ENCODE assay signal across 1 cellular context in the genomic region with DNA sequence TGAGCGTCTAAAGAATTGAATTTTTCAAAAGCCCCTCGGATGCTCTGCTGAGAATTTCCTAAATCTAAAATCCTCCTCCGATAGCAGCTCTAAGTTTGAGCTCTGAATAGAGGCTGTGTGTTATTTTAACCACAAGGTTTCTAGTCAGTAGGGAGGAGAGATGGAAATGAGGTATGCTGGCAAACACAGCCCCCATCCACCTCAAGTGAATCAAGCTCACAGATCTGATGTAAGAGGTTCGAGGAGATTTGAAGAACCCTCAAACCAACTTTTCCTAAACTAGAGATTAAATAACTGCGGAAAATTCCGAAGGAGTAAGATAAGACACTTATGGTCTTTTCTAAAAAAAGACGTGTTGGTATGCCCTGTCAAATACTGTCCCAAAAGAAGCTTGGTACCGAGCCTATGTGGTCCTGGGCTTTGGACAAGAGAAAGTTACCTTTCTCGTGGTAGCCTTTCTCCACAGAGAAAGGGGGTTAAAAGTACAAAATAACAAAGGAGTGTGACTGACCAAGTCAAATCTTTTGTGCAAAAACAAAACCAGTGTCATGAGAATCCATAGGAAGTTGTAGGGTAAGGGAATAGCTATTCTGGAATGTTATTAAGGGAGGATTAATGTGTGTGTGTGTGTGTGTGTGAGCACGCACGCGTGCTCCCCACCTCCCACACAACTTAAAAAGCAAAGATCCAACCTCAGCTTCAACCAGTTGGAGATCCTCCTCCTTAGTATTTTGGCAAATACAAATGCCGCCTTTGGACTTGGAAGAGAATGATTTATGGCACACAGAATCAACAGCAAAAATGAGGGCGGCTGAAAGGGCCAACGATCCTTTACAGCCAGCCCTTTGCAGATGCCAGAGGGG.
TF ChIP-seq lines count a peak whose summit lies in the region.

No MANE protein-coding gene starts in this region.

TF ChIP-seq in H1, 55 proteins besides CTCF, POLR2A, EP300 and RAD21:
- TF ChIP-seq KDM4A (IDR thresholded peaks at IDR 0.05; ENCODE audit: low read depth, low read length, severe bottlenecking) (no peak), RBBP5 (IDR thresholded peaks at IDR 0.05; ENCODE audit: borderline replicate concordance, low read depth, low read length) (no peak), TBP (IDR thresholded peaks at IDR 0.05; ENCODE audit: low read depth, low read length) (no peak), CBX8 (IDR thresholded peaks at IDR 0.05; ENCODE audit: borderline replicate concordance, low read depth, low read length) (no peak), NANOG (IDR thresholded peaks at IDR 0.05; ENCODE audit: insufficient read depth, low read depth, low read length, poor library complexity, severe bottlenecking) (no peak), SIN3A (conservative IDR thresholded peaks at IDR 0.05 in 1 of 2, IDR thresholded peaks at IDR 0.05 in 1 of 2; ENCODE audit: low read depth in 1 of 2, low read length in 2 of 2) (no peak), POLR2AphosphoS5 (IDR thresholded peaks at IDR 0.05; ENCODE audit: low read depth, low read length) (no peak), YY1 (IDR thresholded peaks at IDR 0.05; ENCODE audit: low read depth, low read length) (no peak), BACH1 (IDR thresholded peaks at IDR 0.05; ENCODE audit: low read length) (no peak), TEAD4 (IDR thresholded peaks at IDR 0.05; ENCODE audit: low read depth, low read length) (no peak), ZNF274 (IDR thresholded peaks at IDR 0.05; ENCODE audit: borderline replicate concordance, extremely low read depth, low read length) (no peak), EZH2 (IDR thresholded peaks at IDR 0.05; ENCODE audit: low read depth, low read length, severe bottlenecking) (no peak)
- TF ChIP-seq, protein P1, sequence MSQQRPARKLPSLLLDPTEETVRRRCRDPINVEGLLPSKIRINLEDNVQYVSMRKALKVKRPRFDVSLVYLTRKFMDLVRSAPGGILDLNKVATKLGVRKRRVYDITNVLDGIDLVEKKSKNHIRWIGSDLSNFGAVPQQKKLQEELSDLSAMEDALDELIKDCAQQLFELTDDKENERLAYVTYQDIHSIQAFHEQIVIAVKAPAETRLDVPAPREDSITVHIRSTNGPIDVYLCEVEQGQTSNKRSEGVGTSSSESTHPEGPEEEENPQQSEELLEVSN (IDR thresholded peaks at IDR 0.05) = no peak
- TF ChIP-seq, protein P2, sequence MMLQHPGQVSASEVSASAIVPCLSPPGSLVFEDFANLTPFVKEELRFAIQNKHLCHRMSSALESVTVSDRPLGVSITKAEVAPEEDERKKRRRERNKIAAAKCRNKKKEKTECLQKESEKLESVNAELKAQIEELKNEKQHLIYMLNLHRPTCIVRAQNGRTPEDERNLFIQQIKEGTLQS (IDR thresholded peaks at IDR 0.05; ENCODE audit: insufficient read depth, low read depth, low read length) = no peak
